ENCODE assay signal across 8 cellular contexts in genomic region chr16:424033-424622, GRCh38. TPM values are rescaled to one million over a fixed set of nuclear protein-coding genes. Genes with fewer than 3 reads are reported as not detected.
DNase-seq lines count a peak whose midpoint lies in the region; ATAC-seq and TF ChIP-seq lines count a peak whose summit lies in the region.

No MANE protein-coding gene starts in this region.

- H3K4me3 ChIP-seq in NB4 (ENCODE audit: low read depth, low read length) (no peak overlapping the region), skin epidermis (peak overlapping the region in 4 of 7 experiments; percentile 50 to 66 (median 54))

- no peak for ATAC-seq in GM18511 (IDR thresholded peaks at IDR 0.05; ENCODE audit: unreplicated experiment)

- H3K9me3 Mint-ChIP-seq in brain (peaks cover 0 to 2% (median 0%) of the 10 kb centered on the region in 5 experiments), immature natural killer cell (no peaks in the 10 kb centered on the region)

- peak overlapping the region; percentile 74 to 86 (median 85) for H3K4me3 Mint-ChIP-seq in brain
- H3K4me3 Mint-ChIP-seq in immature natural killer cell: peak overlapping the region; percentile 85 to 90 (median 89)

- H3K4me1 Mint-ChIP-seq in brain (peaks cover 39% of the 10 kb centered on the region), immature natural killer cell (peaks cover 30 to 32% of the 10 kb centered on the region in 2 donors)

- peaks cover 23% of the 10 kb centered on the region for H3K36me3 Mint-ChIP-seq in brain
- peaks cover 0 to 5% (median 0%) of the 10 kb centered on the region in 3 donors for H3K36me3 Mint-ChIP-seq in immature natural killer cell

- DNase-seq in DMS 273 treated with DMSO at 0.1 percent for 48 hours (lab: John Stamatoyannopoulos, UW): peak; percentile 15
- DNase-seq in NB4 (ENCODE audit: low read depth): peak; percentile 48
- no peak for DNase-seq in immature natural killer cell
- no peak for DNase-seq in GM10266 (ENCODE audit: extremely low spot score)
- DNase-seq in SHP77 treated with DMSO at 0.1 percent for 48 hours (lab: John Stamatoyannopoulos, UW): no peak

- peak overlapping the region; percentile 34 to 94 (median 89) for H3K27ac Mint-ChIP-seq in brain
- H3K27ac Mint-ChIP-seq in immature natural killer cell: peak overlapping the region; percentile 23 to 89 (median 78)

- TF ChIP-seq CTCF in NB4 (IDR thresholded peaks at IDR 0.05; ENCODE audit: low read depth, low read length): no peak
- TF ChIP-seq CTCF in brain (conservative IDR thresholded peaks at IDR 0.05): no peak
- TF ChIP-seq CTCF in GM10266 (IDR thresholded peaks at IDR 0.05; ENCODE audit: control insufficient read depth, insufficient read depth, low read depth, missing control alignments): no peak

- TF ChIP-seq POLR2A in NB4 (IDR thresholded peaks at IDR 0.05; ENCODE audit: extremely low read depth, insufficient read length): no peak

- peak overlapping the region in 19 of 21 experiments; percentile 68 to 98 (median 81) for H3K27ac ChIP-seq in skin epidermis

- H3K27me3 Mint-ChIP-seq in brain: peaks cover 10% of the 10 kb centered on the region
- peaks cover 3 to 4% (median 3%) of the 10 kb centered on the region in 3 donors for H3K27me3 Mint-ChIP-seq in immature natural killer cell (ENCODE audit: low read depth in 3 of 3)

RNA-seq across cellular contexts. Expression of gene RAB11FIP3, which starts 1.3 kb away (rescaled TPM):
- polyA plus RNA-seq in brain (ENCODE audit: insufficient read depth, low read depth, low replicate concordance): 39.2 TPM
- polyA plus RNA-seq in immature natural killer cell: 1 to 10 TPM in 2 of 3 donors, under 1 TPM in 1; 0.04 to 3.7 (median 1.8) TPM

RNA-seq across cellular contexts. Expression of gene DECR2, which starts 22.4 kb away (rescaled TPM):
- 7.7 TPM for polyA plus RNA-seq in brain (ENCODE audit: insufficient read depth, low read depth, low replicate concordance)
- 10 to 100 TPM in 1 of 3 donors, 1 to 10 TPM in 2; 3.6 to 12.9 (median 5.4) TPM for polyA plus RNA-seq in immature natural killer cell

RNA-seq across cellular contexts. Expression of gene NME4, which starts 27.1 kb away (rescaled TPM):
- polyA plus RNA-seq in brain (ENCODE audit: insufficient read depth, low read depth, low replicate concordance): 61.3 TPM
- 10 to 100 TPM; 30.4 to 53.7 (median 36.5) TPM for polyA plus RNA-seq in immature natural killer cell

RNA-seq across cellular contexts. Expression of gene PGAP6, which starts 42.4 kb away (rescaled TPM):
- polyA plus RNA-seq in brain (ENCODE audit: insufficient read depth, low read depth, low replicate concordance) (28.1 TPM), immature natural killer cell (10 to 100 TPM; 16.0 to 35.9 (median 23.7) TPM)

RNA-seq across cellular contexts. Expression of gene MRPL28, which starts 53.8 kb away (rescaled TPM):
- polyA plus RNA-seq in brain (ENCODE audit: insufficient read depth, low read depth, low replicate concordance) (147 TPM), immature natural killer cell (100 to 1,000 TPM in 2 of 3 donors, 10 to 100 TPM in 1; 98.6 to 139 (median 106) TPM)

Comparison
In these comparisons a context has a peak if more than half of its experiments do, and no peak if none do; other contexts are left out.
1. DNase-seq: peak in DMS 273 treated with DMSO at 0.1 percent for 48 hours (single experiment) and NB4 (single experiment); none in immature natural killer cell (0 of 3), GM10266 (single experiment) and SHP77 treated with DMSO at 0.1 percent for 48 hours (single experiment).